ENCODE assay signal across 1 cellular context in the genomic region with DNA sequence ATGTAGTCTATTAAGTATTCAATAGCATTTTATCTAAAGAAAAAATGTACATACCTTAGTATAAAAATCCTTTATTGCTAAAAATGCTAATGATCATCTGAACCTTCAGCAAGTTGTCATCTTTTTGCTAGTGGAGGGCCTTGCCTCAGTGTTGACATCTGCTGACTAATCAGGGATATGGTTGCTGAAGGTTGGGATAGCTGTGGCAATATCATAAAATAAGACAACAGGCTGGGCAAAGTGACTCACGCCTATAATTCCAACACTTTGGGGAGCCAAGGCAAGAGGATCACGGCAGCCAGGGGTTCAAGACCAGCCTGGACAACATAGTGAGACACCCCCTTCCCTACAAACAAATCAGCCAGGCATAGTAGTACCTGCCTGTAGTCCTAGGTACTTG.
TF ChIP-seq lines count a peak whose summit lies in the region.

No MANE protein-coding gene starts in this region.

TF ChIP-seq in SK-N-SH, 30 proteins besides CTCF, POLR2A, EP300 and RAD21:
- TF ChIP-seq, protein P1, sequence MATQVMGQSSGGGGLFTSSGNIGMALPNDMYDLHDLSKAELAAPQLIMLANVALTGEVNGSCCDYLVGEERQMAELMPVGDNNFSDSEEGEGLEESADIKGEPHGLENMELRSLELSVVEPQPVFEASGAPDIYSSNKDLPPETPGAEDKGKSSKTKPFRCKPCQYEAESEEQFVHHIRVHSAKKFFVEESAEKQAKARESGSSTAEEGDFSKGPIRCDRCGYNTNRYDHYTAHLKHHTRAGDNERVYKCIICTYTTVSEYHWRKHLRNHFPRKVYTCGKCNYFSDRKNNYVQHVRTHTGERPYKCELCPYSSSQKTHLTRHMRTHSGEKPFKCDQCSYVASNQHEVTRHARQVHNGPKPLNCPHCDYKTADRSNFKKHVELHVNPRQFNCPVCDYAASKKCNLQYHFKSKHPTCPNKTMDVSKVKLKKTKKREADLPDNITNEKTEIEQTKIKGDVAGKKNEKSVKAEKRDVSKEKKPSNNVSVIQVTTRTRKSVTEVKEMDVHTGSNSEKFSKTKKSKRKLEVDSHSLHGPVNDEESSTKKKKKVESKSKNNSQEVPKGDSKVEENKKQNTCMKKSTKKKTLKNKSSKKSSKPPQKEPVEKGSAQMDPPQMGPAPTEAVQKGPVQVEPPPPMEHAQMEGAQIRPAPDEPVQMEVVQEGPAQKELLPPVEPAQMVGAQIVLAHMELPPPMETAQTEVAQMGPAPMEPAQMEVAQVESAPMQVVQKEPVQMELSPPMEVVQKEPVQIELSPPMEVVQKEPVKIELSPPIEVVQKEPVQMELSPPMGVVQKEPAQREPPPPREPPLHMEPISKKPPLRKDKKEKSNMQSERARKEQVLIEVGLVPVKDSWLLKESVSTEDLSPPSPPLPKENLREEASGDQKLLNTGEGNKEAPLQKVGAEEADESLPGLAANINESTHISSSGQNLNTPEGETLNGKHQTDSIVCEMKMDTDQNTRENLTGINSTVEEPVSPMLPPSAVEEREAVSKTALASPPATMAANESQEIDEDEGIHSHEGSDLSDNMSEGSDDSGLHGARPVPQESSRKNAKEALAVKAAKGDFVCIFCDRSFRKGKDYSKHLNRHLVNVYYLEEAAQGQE (IDR thresholded peaks at IDR 0.05; ENCODE audit: low read depth, low read length) = no peak
- TF ChIP-seq GATA2 (CRISPR knock-in tag; IDR thresholded peaks at IDR 0.05) (no peak), CHD2 (IDR thresholded peaks at IDR 0.05; ENCODE audit: low read length, partially characterized antibody) (no peak), POLR2AphosphoS5 (IDR thresholded peaks at IDR 0.05; ENCODE audit: low read depth, low read length) (no peak), TAF1 (IDR thresholded peaks at IDR 0.05; ENCODE audit: borderline replicate concordance, low read depth, low read length) (no peak), EZH2phosphoT487 (IDR thresholded peaks at IDR 0.05; ENCODE audit: borderline replicate concordance, low read depth) (no peak), RCOR1 (IDR thresholded peaks at IDR 0.05; ENCODE audit: low read length) (no peak)
- TF ChIP-seq, protein P2, sequence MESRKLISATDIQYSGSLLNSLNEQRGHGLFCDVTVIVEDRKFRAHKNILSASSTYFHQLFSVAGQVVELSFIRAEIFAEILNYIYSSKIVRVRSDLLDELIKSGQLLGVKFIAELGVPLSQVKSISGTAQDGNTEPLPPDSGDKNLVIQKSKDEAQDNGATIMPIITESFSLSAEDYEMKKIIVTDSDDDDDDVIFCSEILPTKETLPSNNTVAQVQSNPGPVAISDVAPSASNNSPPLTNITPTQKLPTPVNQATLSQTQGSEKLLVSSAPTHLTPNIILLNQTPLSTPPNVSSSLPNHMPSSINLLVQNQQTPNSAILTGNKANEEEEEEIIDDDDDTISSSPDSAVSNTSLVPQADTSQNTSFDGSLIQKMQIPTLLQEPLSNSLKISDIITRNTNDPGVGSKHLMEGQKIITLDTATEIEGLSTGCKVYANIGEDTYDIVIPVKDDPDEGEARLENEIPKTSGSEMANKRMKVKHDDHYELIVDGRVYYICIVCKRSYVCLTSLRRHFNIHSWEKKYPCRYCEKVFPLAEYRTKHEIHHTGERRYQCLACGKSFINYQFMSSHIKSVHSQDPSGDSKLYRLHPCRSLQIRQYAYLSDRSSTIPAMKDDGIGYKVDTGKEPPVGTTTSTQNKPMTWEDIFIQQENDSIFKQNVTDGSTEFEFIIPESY (IDR thresholded peaks at IDR 0.05; ENCODE audit: borderline replicate concordance, low read depth) = no peak
- TF ChIP-seq, protein P3, sequence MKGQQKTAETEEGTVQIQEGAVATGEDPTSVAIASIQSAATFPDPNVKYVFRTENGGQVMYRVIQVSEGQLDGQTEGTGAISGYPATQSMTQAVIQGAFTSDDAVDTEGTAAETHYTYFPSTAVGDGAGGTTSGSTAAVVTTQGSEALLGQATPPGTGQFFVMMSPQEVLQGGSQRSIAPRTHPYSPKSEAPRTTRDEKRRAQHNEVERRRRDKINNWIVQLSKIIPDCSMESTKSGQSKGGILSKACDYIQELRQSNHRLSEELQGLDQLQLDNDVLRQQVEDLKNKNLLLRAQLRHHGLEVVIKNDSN (IDR thresholded peaks at IDR 0.05; ENCODE audit: borderline replicate concordance, low read depth) = no peak
- TF ChIP-seq, protein P4, sequence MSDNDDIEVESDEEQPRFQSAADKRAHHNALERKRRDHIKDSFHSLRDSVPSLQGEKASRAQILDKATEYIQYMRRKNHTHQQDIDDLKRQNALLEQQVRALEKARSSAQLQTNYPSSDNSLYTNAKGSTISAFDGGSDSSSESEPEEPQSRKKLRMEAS (IDR thresholded peaks at IDR 0.05; ENCODE audit: low read depth) = no peak
- TF ChIP-seq, protein P5, sequence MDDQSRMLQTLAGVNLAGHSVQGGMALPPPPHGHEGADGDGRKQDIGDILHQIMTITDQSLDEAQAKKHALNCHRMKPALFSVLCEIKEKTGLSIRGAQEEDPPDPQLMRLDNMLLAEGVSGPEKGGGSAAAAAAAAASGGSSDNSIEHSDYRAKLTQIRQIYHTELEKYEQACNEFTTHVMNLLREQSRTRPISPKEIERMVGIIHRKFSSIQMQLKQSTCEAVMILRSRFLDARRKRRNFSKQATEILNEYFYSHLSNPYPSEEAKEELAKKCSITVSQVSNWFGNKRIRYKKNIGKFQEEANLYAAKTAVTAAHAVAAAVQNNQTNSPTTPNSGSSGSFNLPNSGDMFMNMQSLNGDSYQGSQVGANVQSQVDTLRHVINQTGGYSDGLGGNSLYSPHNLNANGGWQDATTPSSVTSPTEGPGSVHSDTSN (IDR thresholded peaks at IDR 0.05) = no peak
